ENCODE assay signal across 8 cellular contexts in genomic region chr9:106149956-106150355, GRCh38.
"Had no signal": no experiment of that assay in that cellular context is flagged by ENCODE, and none has a peak within 500 bp of the region (broad histone marks: within the 10 kb centered on the region; RNA-seq: fewer than 3 reads in every experiment).

No MANE protein-coding gene starts in this region.

- H3K4me3 Mint-ChIP-seq: GM23338, H9, IgD-negative memory B cell had no signal

- H3K27ac Mint-ChIP-seq: GM23338, H9, IgD-negative memory B cell had no signal

- H3K9me3 Mint-ChIP-seq: H9 had no signal

- H3K27me3 Mint-ChIP-seq: IgD-negative memory B cell had no signal

- DNase-seq: H9, HCEC 1CT, KBM-7 had no signal

- H2AFZ ChIP-seq: GM23338 had no signal

- H3K4me3 ChIP-seq: GM23338 had no signal

- H3K4me1 Mint-ChIP-seq: GM23338, H9, IgD-negative memory B cell had no signal

- FAIRE-seq: H1, H54, HTR-8/SVneo had no signal

- H3K36me3 Mint-ChIP-seq: IgD-negative memory B cell had no signal

- H3K4me2 ChIP-seq: GM23338 had no signal

- ATAC-seq: GM23338 had no signal
